Comparison of ENCODE assay signal across 9 cellular contexts in genomic region chr10:62636825-62637248, GRCh38.
DNase-seq lines count a peak whose midpoint lies in the region; ATAC-seq and TF ChIP-seq lines count a peak whose summit lies in the region.
"Had no signal": no experiment of that assay in that cellular context is flagged by ENCODE, and none has a peak within 500 bp of the region (broad histone marks: within the 10 kb centered on the region; RNA-seq: fewer than 3 reads in every experiment).

No MANE protein-coding gene starts in this region.

- no peak for ATAC-seq in HG02938 (IDR thresholded peaks at IDR 0.05; ENCODE audit: unreplicated experiment)

- TF ChIP-seq CTCF in GM06990 (IDR thresholded peaks at IDR 0.05; ENCODE audit: insufficient read depth, low read length, poor library complexity, severe bottlenecking), result peak; percentile 31
- TF ChIP-seq CTCF in NB4 (IDR thresholded peaks at IDR 0.05; ENCODE audit: low read depth, low read length), result peak; percentile 38
- no peak for TF ChIP-seq CTCF in colonic mucosa (IDR thresholded peaks at IDR 0.05)
- no peak for TF ChIP-seq CTCF in thyroid gland (IDR thresholded peaks at IDR 0.05)

- H3K36me3 ChIP-seq in GM06990 (ENCODE audit: control insufficient read depth, insufficient read depth, low read length) (no peaks in the 10 kb centered on the region), colonic mucosa (no peaks in the 10 kb centered on the region), thyroid gland (no peaks in the 10 kb centered on the region)

- WGBS in thyroid gland, 2 donors, result 58 to 77% methylated on average over 3 of the region's 3 CpGs

- H3K4me3 ChIP-seq in GM06990 (replicated peaks; ENCODE audit: low read depth, low read length) (peak overlapping the region; percentile 21; the same call in 1 of the 2 replicates), NB4 (ENCODE audit: low read depth, low read length) (no peak overlapping the region), colonic mucosa (no peak overlapping the region), skin epidermis (peak overlapping the region in 2 of 7 experiments; percentile 2 to 14), thyroid gland (replicated peaks in 1 of 3) (no peak overlapping the region)

- H3K9ac ChIP-seq in colonic mucosa (ENCODE audit: low read depth in 2 of 2, low read length in 2 of 2), result no peak overlapping the region

- no peaks in the 10 kb centered on the region for H3K9me3 ChIP-seq in colonic mucosa
- H3K9me3 ChIP-seq in thyroid gland, result no peaks in the 10 kb centered on the region

- H3K4me1 ChIP-seq in colonic mucosa, result no peaks in the 10 kb centered on the region
- H3K4me1 ChIP-seq in thyroid gland, result no peaks in the 10 kb centered on the region

- TF ChIP-seq POLR2A in NB4 (IDR thresholded peaks at IDR 0.05; ENCODE audit: extremely low read depth, insufficient read length) (no peak), thyroid gland (IDR thresholded peaks at IDR 0.05) (no peak)

- DNase-seq in GM06990 (ENCODE audit: extremely low read depth, insufficient read length) (no peak), NB4 (ENCODE audit: low read depth) (peak; percentile 61), colonic mucosa (no peak), thyroid gland (no peak), glomerular visceral epithelial cell (ENCODE audit: extremely low spot score) (no peak), cerebellar cortex (ENCODE audit: low spot score) (no peak)
- DNase-seq: nephron progenitor cell had no signal

- H3K27ac ChIP-seq in colonic mucosa (peak overlapping the region; percentile 64), skin epidermis (peak overlapping the region in 15 of 21 experiments; percentile 23 to 90 (median 71)), thyroid gland (no peak overlapping the region)

- H3K27me3 ChIP-seq in GM06990 (replicated peaks; ENCODE audit: control insufficient read depth, insufficient read depth, low read length) (no peaks in the 10 kb centered on the region), colonic mucosa (no peaks in the 10 kb centered on the region), thyroid gland (no peaks in the 10 kb centered on the region)

- intact Hi-C loops in colonic mucosa (cut with DNase I), result no loop called here
- intact Hi-C loops in thyroid gland (cut with DNase I), result no loop called here

Comparison
In these comparisons a context has a peak if more than half of its experiments do, and no peak if none do; other contexts are left out.
1. CTCF ChIP-seq: peak in GM06990 (single experiment) and NB4 (single experiment); none in colonic mucosa (single experiment) and thyroid gland (0 of 6).
2. H3K27ac ChIP-seq: peak in colonic mucosa (single experiment) and skin epidermis (15 of 21); none in thyroid gland (0 of 3).